ENCODE assay signal across 15 cellular contexts in genomic region chr2:26925100-26925791, GRCh38. TPM values are rescaled to one million over a fixed set of nuclear protein-coding genes. Genes with fewer than 3 reads are reported as not detected.
DNase-seq lines count a peak whose midpoint lies in the region; ATAC-seq and TF ChIP-seq lines count a peak whose summit lies in the region.
"Had no signal": no experiment of that assay in that cellular context is flagged by ENCODE, and none has a peak within 500 bp of the region (broad histone marks: within the 10 kb centered on the region; RNA-seq: fewer than 3 reads in every experiment).

No MANE protein-coding gene starts in this region.

- H3K4me3 Mint-ChIP-seq in mesothelial cell of epicardium, result no peak overlapping the region
- H3K4me3 Mint-ChIP-seq in activated CD8-positive, alpha-beta memory T cell treated with anti-CD3 and anti-CD28 coated beads, Interleukin-2, amount 10 ng/mL, durations not matched to agents 7 days and 5 days, result no peak overlapping the region
- H3K4me3 Mint-ChIP-seq: activated CD4-positive, alpha-beta T cell treated with anti-CD3 and anti-CD28 coated beads for 36 hours; dendritic cell treated with granulocyte-macrophage colony-stimulating factor and Interleukin-4, amounts not matched to agents 40 ng/mL and 50 ng/mL, for 4 days had no signal

- no peaks in the 10 kb centered on the region for H3K36me3 Mint-ChIP-seq in mesothelial cell of epicardium
- no peaks in the 10 kb centered on the region for H3K36me3 Mint-ChIP-seq in activated CD8-positive, alpha-beta memory T cell treated with anti-CD3 and anti-CD28 coated beads, Interleukin-2, amount 10 ng/mL, durations not matched to agents 7 days and 5 days

- H3K27ac Mint-ChIP-seq in mesothelial cell of epicardium, result peak overlapping the region; percentile 92
- no peak overlapping the region for H3K27ac Mint-ChIP-seq in activated CD8-positive, alpha-beta memory T cell treated with anti-CD3 and anti-CD28 coated beads, Interleukin-2, amount 10 ng/mL, durations not matched to agents 7 days and 5 days
- H3K27ac Mint-ChIP-seq: activated CD4-positive, alpha-beta T cell treated with anti-CD3 and anti-CD28 coated beads for 36 hours; dendritic cell treated with granulocyte-macrophage colony-stimulating factor and Interleukin-4, amounts not matched to agents 40 ng/mL and 50 ng/mL, for 4 days had no signal

- DNase-seq in activated CD8-positive, alpha-beta memory T cell treated with anti-CD3 and anti-CD28 coated beads for 24 hours, result peak; percentile 11
- no peak for DNase-seq in activated CD8-positive, alpha-beta memory T cell treated with anti-CD3 and anti-CD28 coated beads, Interleukin-2, amount 50 U/mL, for 48 hours
- peak; percentile 62 for DNase-seq in ecto neural progenitor cell (ENCODE audit: low spot score)
- DNase-seq in mesothelial cell of epicardium (ENCODE audit: low spot score in 2 of 2, unreplicated experiment in 2 of 2), result no peak
- DNase-seq in activated gamma-delta T cell treated with Interleukin-2 at 50 U/mL for 16 hours, result no peak
- DNase-seq in H4 (ENCODE audit: low spot score), result no peak
- DNase-seq in activated CD8-positive, alpha-beta memory T cell treated with anti-CD3 and anti-CD28 coated beads, Interleukin-2, amount 10 ng/mL, durations not matched to agents 7 days and 5 days, result no peak
- DNase-seq: 8988T; activated CD4-positive, alpha-beta T cell treated with anti-CD3 and anti-CD28 coated beads for 36 hours; NCI-H1436; NCI-H748 treated with DMSO at 0.1 percent for 48 hours; PC-9; stimulated activated CD4-positive, alpha-beta T cell treated with anti-CD3 and anti-CD28 coated beads, Interleukin-4, amount 100 ng/mL, for 4 hours had no signal

- peaks cover 14% of the 10 kb centered on the region for H3K4me1 Mint-ChIP-seq in mesothelial cell of epicardium
- H3K4me1 Mint-ChIP-seq in activated CD8-positive, alpha-beta memory T cell treated with anti-CD3 and anti-CD28 coated beads, Interleukin-2, amount 10 ng/mL, durations not matched to agents 7 days and 5 days, result peaks cover 2% of the 10 kb centered on the region

- no peak for TF ChIP-seq CTCF in mesothelial cell of epicardium (IDR thresholded peaks at IDR 0.05; ENCODE audit: unreplicated experiment)

- ATAC-seq in HG03571 (IDR thresholded peaks at IDR 0.05; ENCODE audit: unreplicated experiment), result no peak
- ATAC-seq in activated CD8-positive, alpha-beta memory T cell treated with anti-CD3 and anti-CD28 coated beads, Interleukin-2, amount 10 ng/mL, durations not matched to agents 7 days and 5 days, result no peak
- ATAC-seq: activated CD4-positive, alpha-beta T cell treated with anti-CD3 and anti-CD28 coated beads for 36 hours had no signal

- no peaks in the 10 kb centered on the region for H3K9me3 Mint-ChIP-seq in mesothelial cell of epicardium
- no peaks in the 10 kb centered on the region for H3K9me3 Mint-ChIP-seq in activated CD8-positive, alpha-beta memory T cell treated with anti-CD3 and anti-CD28 coated beads, Interleukin-2, amount 10 ng/mL, durations not matched to agents 7 days and 5 days (ENCODE audit: low read depth)
- H3K9me3 Mint-ChIP-seq: dendritic cell treated with granulocyte-macrophage colony-stimulating factor and Interleukin-4, amounts not matched to agents 40 ng/mL and 50 ng/mL, for 4 days had no signal

- CTCF ChIA-PET in activated CD8-positive, alpha-beta memory T cell treated with anti-CD3 and anti-CD28 coated beads, Interleukin-2, amount 10 ng/mL, durations not matched to agents 7 days and 5 days (lab: Charles Lee), result interaction anchor here (1.9 kb wide), 1 partner anchor 79 kb away, joined by 6 read pairs; no protein-coding TSS in a partner anchor

- no peaks in the 10 kb centered on the region for H3K27me3 Mint-ChIP-seq in mesothelial cell of epicardium (ENCODE audit: low read depth)
- peaks cover 25% of the 10 kb centered on the region for H3K27me3 Mint-ChIP-seq in activated CD8-positive, alpha-beta memory T cell treated with anti-CD3 and anti-CD28 coated beads, Interleukin-2, amount 10 ng/mL, durations not matched to agents 7 days and 5 days

RNA-seq across cellular contexts. Expression of gene MAPRE3, which starts 45.2 kb away (rescaled TPM):
- 14.8 to 17.1 TPM (median 16.0 TPM) in 3 replicates for total RNA-seq in mesothelial cell of epicardium
- total RNA-seq in H4 (2014; rRNA removed; shearing (Covaris generic)), result 2.7 and 4.0 TPM in 2 replicates
- 1 to 10 TPM in 1 of 2 experiments, under 1 TPM in 1; 0.91 to 1.3 TPM for total RNA-seq in activated CD8-positive, alpha-beta memory T cell treated with anti-CD3 and anti-CD28 coated beads, Interleukin-2, amount 10 ng/mL, durations not matched to agents 7 days and 5 days

Comparison
In these comparisons a context has a peak if more than half of its experiments do, and no peak if none do; other contexts are left out.
1. DNase-seq: peak in activated CD8-positive, alpha-beta memory T cell treated with anti-CD3 and anti-CD28 coated beads for 24 hours (single experiment) and ecto neural progenitor cell (single experiment); none in activated CD8-positive, alpha-beta memory T cell treated with anti-CD3 and anti-CD28 coated beads, Interleukin-2, amount 50 U/mL, for 48 hours (single experiment), mesothelial cell of epicardium (0 of 2), activated gamma-delta T cell treated with Interleukin-2 at 50 U/mL for 16 hours (single experiment), H4 (single experiment) and activated CD8-positive, alpha-beta memory T cell treated with anti-CD3 and anti-CD28 coated beads, Interleukin-2, amount 10 ng/mL, durations not matched to agents 7 days and 5 days (single experiment).